In genomic region chr20:58897493-58897892, GRCh38 we compare ENCODE assay signal across 11 cellular contexts. TPM values are rescaled to one million over a fixed set of nuclear protein-coding genes. Genes with fewer than 3 reads are reported as not detected.
DNase-seq lines count a peak whose midpoint lies in the region; ATAC-seq and TF ChIP-seq lines count a peak whose summit lies in the region.
"Had no signal": no experiment of that assay in that cellular context is flagged by ENCODE, and none has a peak within 500 bp of the region (broad histone marks: within the 10 kb centered on the region; RNA-seq: fewer than 3 reads in every experiment).

No MANE protein-coding gene starts in this region.

- H3K4me3 Mint-ChIP-seq in IgD-negative memory B cell = peak overlapping the region in 1 of 4 donors; percentile 82
- no peak overlapping the region for H3K4me3 Mint-ChIP-seq in central memory CD8-positive, alpha-beta T cell
- H3K4me3 Mint-ChIP-seq in nephron progenitor cell = peak overlapping the region; percentile 69

- DNase-seq in CD1c-positive myeloid dendritic cell (ENCODE audit: extremely low spot score) (peak; percentile 66), nephron progenitor cell (no peak), GOT3 (lab: John Stamatoyannopoulos, UW) (no peak), midbrain (lab: John Stamatoyannopoulos, UW) (no peak), DMS 273 (lab: John Stamatoyannopoulos, UW; ENCODE audit: unreplicated experiment) (no peak)
- DNase-seq in central memory CD8-positive, alpha-beta T cell (ENCODE audit: low spot score in 2 of 2) = no peak
- DNase-seq: activated CD8-positive, alpha-beta memory T cell treated with anti-CD3 and anti-CD28 coated beads, Interleukin-2, amount 50 U/mL, for 4 hours; left cardiac atrium; NCI-H187 treated with DMSO at 0.1 percent for 48 hours had no signal

- H3K9me3 Mint-ChIP-seq in IgD-negative memory B cell = no peaks in the 10 kb centered on the region
- no peaks in the 10 kb centered on the region for H3K9me3 Mint-ChIP-seq in central memory CD8-positive, alpha-beta T cell
- no peaks in the 10 kb centered on the region for H3K9me3 Mint-ChIP-seq in nephron progenitor cell

- ATAC-seq in central memory CD8-positive, alpha-beta T cell (replicated peaks; ENCODE audit: extremely low read depth, poor library complexity, severe bottlenecking) = no peak
- ATAC-seq in HG03025 (IDR thresholded peaks at IDR 0.05; ENCODE audit: low FRiP score, unreplicated experiment) = no peak
- ATAC-seq: left cardiac atrium had no signal

- H3K4me1 Mint-ChIP-seq in IgD-negative memory B cell (peaks cover 54 to 78% (median 73%) of the 10 kb centered on the region in 3 donors), nephron progenitor cell (peaks cover 97% of the 10 kb centered on the region)
- peaks cover 84% of the 10 kb centered on the region for H3K4me1 Mint-ChIP-seq in central memory CD8-positive, alpha-beta T cell

- peaks cover 1% of the 10 kb centered on the region for H3K36me3 Mint-ChIP-seq in IgD-negative memory B cell
- peaks cover 51% of the 10 kb centered on the region for H3K36me3 Mint-ChIP-seq in central memory CD8-positive, alpha-beta T cell (ENCODE audit: insufficient read depth)
- H3K36me3 Mint-ChIP-seq in nephron progenitor cell (ENCODE audit: low read depth) = peaks cover 33% of the 10 kb centered on the region

- peak overlapping the region in 2 of 3 donors; percentile 79 to 97 for H3K27ac Mint-ChIP-seq in IgD-negative memory B cell
- H3K27ac Mint-ChIP-seq in central memory CD8-positive, alpha-beta T cell (ENCODE audit: low read depth) = peak overlapping the region; percentile 96
- peak overlapping the region; percentile 82 for H3K27ac Mint-ChIP-seq in nephron progenitor cell

- H3K27me3 Mint-ChIP-seq in IgD-negative memory B cell = no peaks in the 10 kb centered on the region
- no peaks in the 10 kb centered on the region for H3K27me3 Mint-ChIP-seq in central memory CD8-positive, alpha-beta T cell
- H3K27me3 Mint-ChIP-seq in nephron progenitor cell (ENCODE audit: low read depth, poor library complexity) = no peaks in the 10 kb centered on the region

- no peak for TF ChIP-seq CTCF in nephron progenitor cell (IDR thresholded peaks at IDR 0.05)

RNA-seq across cellular contexts. Expression of gene GNAS, which starts 45.0 kb away (rescaled TPM):
- 203 TPM for polyA plus RNA-seq in IgD-negative memory B cell

RNA-seq across cellular contexts. Expression of gene GNAS-AS1, which starts 46.8 kb away (rescaled TPM):
- not detected for polyA plus RNA-seq in IgD-negative memory B cell
